27 cellular contexts compared by ENCODE assay signal in the genomic region with DNA sequence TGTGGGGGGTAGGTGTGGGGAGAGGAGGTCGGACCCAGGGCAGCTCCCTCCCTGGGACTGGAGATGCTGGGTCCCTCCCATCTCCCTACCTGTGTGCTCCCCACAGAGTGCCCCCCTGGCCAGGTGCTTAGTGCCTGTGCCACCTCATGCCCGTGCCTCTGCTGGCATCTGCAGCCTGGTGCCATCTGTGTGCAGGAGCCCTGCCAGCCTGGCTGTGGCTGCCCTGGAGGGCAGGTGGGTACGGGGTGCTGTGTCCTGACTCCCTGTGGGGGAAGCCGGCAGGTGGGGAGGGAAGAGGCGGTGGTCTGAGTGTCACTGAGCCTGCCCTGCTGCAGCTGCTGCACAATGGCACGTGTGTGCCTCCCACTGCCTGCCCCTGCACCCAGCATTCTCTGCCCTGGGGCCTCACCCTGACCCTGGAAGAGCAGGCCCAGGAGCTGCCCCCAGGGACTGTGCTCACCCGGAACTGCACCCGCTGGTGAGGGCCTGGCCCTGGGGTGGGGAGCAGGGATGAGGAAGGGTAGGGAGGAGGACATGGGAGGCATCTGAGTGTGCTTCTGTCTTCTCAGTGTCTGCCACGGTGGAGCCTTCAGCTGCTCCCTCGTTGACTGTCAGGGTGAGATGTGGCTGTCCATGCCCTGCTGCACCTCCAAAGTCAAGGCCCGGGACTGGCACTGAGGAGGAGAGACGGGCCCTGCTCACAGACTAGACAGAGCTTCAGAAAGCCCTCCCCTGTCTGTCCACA. TPM values are rescaled to one million over a fixed set of nuclear protein-coding genes. Genes with fewer than 3 reads are reported as not detected.
DNase-seq lines count a peak whose midpoint lies in the region; ATAC-seq, FAIRE-seq and TF ChIP-seq lines count a peak whose summit lies in the region.
"Had no signal": no experiment of that assay in that cellular context is flagged by ENCODE, and none has a peak within 500 bp of the region (broad histone marks: within the 10 kb centered on the region; RNA-seq: fewer than 3 reads in every experiment).

No MANE protein-coding gene starts in this region.

- FAIRE-seq in kidney (lab: Jason Lieb, UNC): no peak
- FAIRE-seq: astrocyte, TTC549 had no signal

- no peaks in the 10 kb centered on the region for H4K20me1 ChIP-seq in Karpas-422 (ENCODE audit: insufficient read depth, low read depth, low read length)

- TF ChIP-seq CTCF in left ventricle myocardium inferior (IDR thresholded peaks at IDR 0.05; ENCODE audit: borderline replicate concordance) (no peak), kidney (IDR thresholded peaks at IDR 0.05; ENCODE audit: borderline replicate concordance, extremely low read depth, insufficient read depth) (no peak)

- H3K4me3 ChIP-seq in left ventricle myocardium inferior (no peak overlapping the region), kidney (ENCODE audit: low read length in 2 of 2) (no peak overlapping the region), Karpas-422 (ENCODE audit: low read length) (no peak overlapping the region)
- H3K4me3 ChIP-seq: gastrocnemius medialis, hepatocyte, psoas muscle, thyroid gland had no signal

- CTCF ChIA-PET in activated CD4-positive, alpha-beta T cell treated with anti-CD3 and anti-CD28 coated beads, Interleukin-2, amount 10 ng/mL, durations not matched to agents 7 days and 5 days (lab: Charles Lee): interaction anchor here (0.6 kb wide), 1 partner anchor 271 kb away, joined by 3 read pairs; no protein-coding TSS in a partner anchor

- H3K9me3 Mint-ChIP-seq in activated CD4-positive, alpha-beta T cell treated with anti-CD3 and anti-CD28 coated beads, Interleukin-2, amount 10 ng/mL, durations not matched to agents 7 days and 5 days: no peaks in the 10 kb centered on the region
- H3K9me3 Mint-ChIP-seq: dendritic cell treated with granulocyte-macrophage colony-stimulating factor and Interleukin-4, amounts not matched to agents 40 ng/mL and 50 ng/mL, for 4 days; immature natural killer cell; naive B cell; stimulated activated naive CD8-positive, alpha-beta T cell treated with anti-CD3 and anti-CD28 coated beads, Interleukin-15, Interleukin-2, amounts not matched to agents 100 ng/mL and 50 ng/mL, for 24 hours; T-helper 1 cell treated with Interleukin-12 subunit alpha and Interleukin-12 subunit beta and Interleukin-4 antibody, amounts not matched to agents 30 μg/mL and 1 μg/mL, for 36 hours had no signal

- no peaks in the 10 kb centered on the region for H3K4me1 ChIP-seq in left ventricle myocardium inferior
- H3K4me1 ChIP-seq in kidney (ENCODE audit: control insufficient read depth in 1 of 2, insufficient read depth in 1 of 2, low read depth in 1 of 2, low read length in 2 of 2): no peaks in the 10 kb centered on the region
- H3K4me1 ChIP-seq in Karpas-422 (ENCODE audit: low read length): no peaks in the 10 kb centered on the region
- H3K4me1 ChIP-seq: gastrocnemius medialis, psoas muscle, thyroid gland had no signal

- H3K4me3 Mint-ChIP-seq in activated CD4-positive, alpha-beta T cell treated with anti-CD3 and anti-CD28 coated beads, Interleukin-2, amount 10 ng/mL, durations not matched to agents 7 days and 5 days: no peak overlapping the region
- H3K4me3 Mint-ChIP-seq: activated naive CD8-positive, alpha-beta T cell; dendritic cell treated with granulocyte-macrophage colony-stimulating factor and Interleukin-4, amounts not matched to agents 40 ng/mL and 50 ng/mL, for 4 days; immature natural killer cell; naive B cell; stimulated activated naive CD8-positive, alpha-beta T cell treated with anti-CD3 and anti-CD28 coated beads, Interleukin-15, Interleukin-2, amounts not matched to agents 100 ng/mL and 50 ng/mL, for 24 hours; T-helper 1 cell treated with Interleukin-12 subunit alpha and Interleukin-12 subunit beta and Interleukin-4 antibody, amounts not matched to agents 30 μg/mL and 1 μg/mL, for 36 hours had no signal

- no peak overlapping the region for H3K27ac Mint-ChIP-seq in activated CD4-positive, alpha-beta T cell treated with anti-CD3 and anti-CD28 coated beads, Interleukin-2, amount 10 ng/mL, durations not matched to agents 7 days and 5 days
- H3K27ac Mint-ChIP-seq: activated naive CD8-positive, alpha-beta T cell; dendritic cell treated with granulocyte-macrophage colony-stimulating factor and Interleukin-4, amounts not matched to agents 40 ng/mL and 50 ng/mL, for 4 days; immature natural killer cell; naive B cell; stimulated activated naive CD8-positive, alpha-beta T cell treated with anti-CD3 and anti-CD28 coated beads, Interleukin-15, Interleukin-2, amounts not matched to agents 100 ng/mL and 50 ng/mL, for 24 hours; T-helper 1 cell treated with Interleukin-12 subunit alpha and Interleukin-12 subunit beta and Interleukin-4 antibody, amounts not matched to agents 30 μg/mL and 1 μg/mL, for 36 hours had no signal

- DNase-seq in cardiac septum (ENCODE audit: low spot score) (peak; percentile 66), left ventricle myocardium inferior (no peak), NCI-H2171 treated with DMSO at 0.1 percent for 48 hours (lab: John Stamatoyannopoulos, UW) (peak; percentile 55), kidney (peak; percentile 74), Karpas-422 (no peak)
- no peak for DNase-seq in activated CD4-positive, alpha-beta T cell treated with anti-CD3 and anti-CD28 coated beads, Interleukin-2, amount 10 ng/mL, durations not matched to agents 7 days and 5 days
- DNase-seq: activated CD8-positive, alpha-beta memory T cell treated with anti-CD3 and anti-CD28 coated beads for 24 hours; activated effector memory CD4-positive, alpha-beta T cell treated with Interleukin-2 at 50 U/mL for 16 hours; C1 segment of cervical spinal cord; caudate nucleus; DMS79 treated with DMSO at 0.1 percent for 48 hours; gastrocnemius medialis; immature natural killer cell; mesendoderm; naive B cell; NCI-H2227 treated with DMSO at 0.1 percent for 48 hours; thyroid gland had no signal

- POLR2A ChIA-PET in activated CD4-positive, alpha-beta T cell treated with anti-CD3 and anti-CD28 coated beads, Interleukin-2, amount 10 ng/mL, durations not matched to agents 7 days and 5 days (lab: Charles Lee): no interaction called here

- H3K9ac ChIP-seq in kidney (ENCODE audit: low read length in 2 of 2) (no peak overlapping the region), Karpas-422 (ENCODE audit: low read length) (no peak overlapping the region)
- H3K9ac ChIP-seq: KMS-11 had no signal

- no peak overlapping the region for H3K4me2 ChIP-seq in Karpas-422 (ENCODE audit: low read depth, low read length, poor library complexity, severe bottlenecking)
- H3K4me2 ChIP-seq: hepatocyte, KMS-11 had no signal

- H3K9me3 ChIP-seq in left ventricle myocardium inferior (replicated peaks) (no peaks in the 10 kb centered on the region), kidney (ENCODE audit: control insufficient read depth in 1 of 2, low read length in 2 of 2) (no peaks in the 10 kb centered on the region), Karpas-422 (ENCODE audit: low read length) (no peaks in the 10 kb centered on the region)
- H3K9me3 ChIP-seq: gastrocnemius medialis, psoas muscle, thyroid gland had no signal

- H3K79me2 ChIP-seq in Karpas-422 (ENCODE audit: low read length): no peaks in the 10 kb centered on the region
- H3K79me2 ChIP-seq: hepatocyte had no signal

- H3K27me3 ChIP-seq in left ventricle myocardium inferior (ENCODE audit: low read depth) (peaks cover 8% of the 10 kb centered on the region), Karpas-422 (ENCODE audit: low read length) (no peaks in the 10 kb centered on the region)
- H3K27me3 ChIP-seq: gastrocnemius medialis, hepatocyte, thyroid gland had no signal

- H3K27me3 Mint-ChIP-seq in activated CD4-positive, alpha-beta T cell treated with anti-CD3 and anti-CD28 coated beads, Interleukin-2, amount 10 ng/mL, durations not matched to agents 7 days and 5 days: no peaks in the 10 kb centered on the region
- H3K27me3 Mint-ChIP-seq: activated naive CD8-positive, alpha-beta T cell; stimulated activated naive CD8-positive, alpha-beta T cell treated with anti-CD3 and anti-CD28 coated beads, Interleukin-15, Interleukin-2, amounts not matched to agents 100 ng/mL and 50 ng/mL, for 24 hours had no signal

- H3K9me2 ChIP-seq in Karpas-422 (replicated peaks; ENCODE audit: insufficient read depth, low read length): no peaks in the 10 kb centered on the region

- H2AFZ ChIP-seq in Karpas-422 (ENCODE audit: low read length): no peak overlapping the region
- H2AFZ ChIP-seq: hepatocyte had no signal

- ATAC-seq in HG02571 (IDR thresholded peaks at IDR 0.05; ENCODE audit: unreplicated experiment): no peak
- ATAC-seq: gastrocnemius medialis had no signal

- H3K4me1 Mint-ChIP-seq in activated CD4-positive, alpha-beta T cell treated with anti-CD3 and anti-CD28 coated beads, Interleukin-2, amount 10 ng/mL, durations not matched to agents 7 days and 5 days: no peaks in the 10 kb centered on the region
- H3K4me1 Mint-ChIP-seq: immature natural killer cell had no signal

- no peaks in the 10 kb centered on the region for H3K36me3 Mint-ChIP-seq in activated CD4-positive, alpha-beta T cell treated with anti-CD3 and anti-CD28 coated beads, Interleukin-2, amount 10 ng/mL, durations not matched to agents 7 days and 5 days (ENCODE audit: low read depth)
- H3K36me3 Mint-ChIP-seq: activated naive CD8-positive, alpha-beta T cell; immature natural killer cell; naive B cell had no signal

- H3K27ac ChIP-seq in left ventricle myocardium inferior (replicated peaks) (no peak overlapping the region), kidney (ENCODE audit: low read depth in 2 of 2, low read length in 2 of 2) (no peak overlapping the region), Karpas-422 (ENCODE audit: low read length) (no peak overlapping the region)
- H3K27ac ChIP-seq: gastrocnemius medialis, hepatocyte, KMS-11, psoas muscle, thyroid gland had no signal

- H3K36me3 ChIP-seq in left ventricle myocardium inferior (no peaks in the 10 kb centered on the region), kidney (ENCODE audit: control insufficient read depth in 1 of 2, insufficient read depth in 2 of 2, low read length in 2 of 2) (no peaks in the 10 kb centered on the region), Karpas-422 (ENCODE audit: insufficient read depth, low read length) (no peaks in the 10 kb centered on the region)
- H3K36me3 ChIP-seq: gastrocnemius medialis, thyroid gland had no signal

- intact Hi-C loops in cardiac septum (cut with DNase I): no loop called here
- intact Hi-C loops in left ventricle myocardium inferior (cut with micrococcal nuclease): no loop called here
- intact Hi-C loops in kidney (cut with DNase I): no loop called here

RNA-seq across cellular contexts. Expression of gene ZNF862, which starts 11.7 kb away (rescaled TPM):
- total RNA-seq in cardiac septum: 12.8 TPM
- 10.4 TPM for total RNA-seq in left ventricle myocardium inferior
- total RNA-seq in kidney: 29.1 TPM
- polyA plus RNA-seq in kidney (ENCODE audit: insufficient read depth, low read depth, low replicate concordance): 5.7 TPM
- 10 to 100 TPM; 31.3 to 35.8 TPM for total RNA-seq in activated CD4-positive, alpha-beta T cell treated with anti-CD3 and anti-CD28 coated beads, Interleukin-2, amount 10 ng/mL, durations not matched to agents 7 days and 5 days
- 9.2 and 12.2 TPM in 2 replicates for total RNA-seq in Karpas-422 (2014; rRNA removed; shearing (Covaris generic); ENCODE audit: low replicate concordance)

RNA-seq across cellular contexts. Expression of gene ATP6V0E2, which starts 47.3 kb away (rescaled TPM):
- total RNA-seq in cardiac septum (80.2 TPM), left ventricle myocardium inferior (120 TPM), kidney (19.8 TPM)
- 138 TPM for polyA plus RNA-seq in kidney (ENCODE audit: insufficient read depth, low read depth, low replicate concordance)
- total RNA-seq in activated CD4-positive, alpha-beta T cell treated with anti-CD3 and anti-CD28 coated beads, Interleukin-2, amount 10 ng/mL, durations not matched to agents 7 days and 5 days: 10 to 100 TPM; 69.0 to 76.1 TPM
- 14.1 and 17.7 TPM in 2 replicates for total RNA-seq in Karpas-422 (2014; rRNA removed; shearing (Covaris generic); ENCODE audit: low replicate concordance)

RNA-seq across cellular contexts. Expression of gene ZNF467, which starts 53.1 kb away (rescaled TPM):
- total RNA-seq in cardiac septum (7.0 TPM), left ventricle myocardium inferior (5.2 TPM), kidney (24.5 TPM)
- polyA plus RNA-seq in kidney (ENCODE audit: insufficient read depth, low read depth, low replicate concordance): 15.0 TPM
- under 1 TPM; 0.15 to 0.32 TPM for total RNA-seq in activated CD4-positive, alpha-beta T cell treated with anti-CD3 and anti-CD28 coated beads, Interleukin-2, amount 10 ng/mL, durations not matched to agents 7 days and 5 days
- 0.71 TPM in 1 of 2 replicates, not detected in the other for total RNA-seq in Karpas-422 (2014; rRNA removed; shearing (Covaris generic); ENCODE audit: low replicate concordance)

Comparison
In these comparisons a context has a peak if more than half of its experiments do, and no peak if none do; other contexts are left out.
1. DNase-seq: peak in cardiac septum (single experiment), NCI-H2171 treated with DMSO at 0.1 percent for 48 hours (single experiment) and kidney (single experiment); none in left ventricle myocardium inferior (single experiment), activated CD4-positive, alpha-beta T cell treated with anti-CD3 and anti-CD28 coated beads, Interleukin-2, amount 10 ng/mL, durations not matched to agents 7 days and 5 days (single experiment) and Karpas-422 (single experiment).